ENCODE assay signal across 13 cellular contexts in genomic region chr4:148007789-148008188, GRCh38.
DNase-seq lines count a peak whose midpoint lies in the region; ATAC-seq lines count a peak whose summit lies in the region.
"Had no signal": no experiment of that assay in that cellular context is flagged by ENCODE, and none has a peak within 500 bp of the region (broad histone marks: within the 10 kb centered on the region; RNA-seq: fewer than 3 reads in every experiment).

No MANE protein-coding gene starts in this region.

- H3K27me3 ChIP-seq in muscle layer of colon (ENCODE audit: control insufficient read depth in 1 of 2, insufficient read depth in 2 of 2, low read length in 2 of 2): no peaks in the 10 kb centered on the region
- H3K27me3 ChIP-seq: BLaER1 treated with 17β-estradiol and CSF1 and Interleukin-3, amounts not matched to agents 10 nM and 100 nM; neutrophil had no signal

- DNase-seq in CD1c-positive myeloid dendritic cell (ENCODE audit: extremely low spot score) (peak; percentile 85), RPMI8226 (no peak), activated T-cell treated with anti-CD3 and anti-CD28 coated beads for 4 hours (no peak)
- DNase-seq in stimulated activated CD4-positive, alpha-beta T cell treated with anti-CD3 and anti-CD28 coated beads, Interleukin-2, amount 100 ng/mL, for 48 hours: no peak
- no peak for DNase-seq in stimulated activated CD4-positive, alpha-beta T cell treated with anti-CD3 and anti-CD28 coated beads, Interleukin-2, amount 100 ng/mL, for 24 hours
- DNase-seq: activated T-cell treated with anti-CD3 and anti-CD28 coated beads, Interleukin-2, amount 50 U/mL, for 48 hours; KG1; NCI-H2227 treated with DMSO at 0.1 percent for 48 hours had no signal

- no peaks in the 10 kb centered on the region for H3K9me3 Mint-ChIP-seq in dendritic cell treated with granulocyte-macrophage colony-stimulating factor and Interleukin-4, amounts not matched to agents 40 ng/mL and 50 ng/mL, for 4 days

- H3K4me1 ChIP-seq in muscle layer of colon (ENCODE audit: insufficient read depth, low read length): peaks cover 17% of the 10 kb centered on the region

- intact Hi-C loops in dendritic cell treated with granulocyte-macrophage colony-stimulating factor and Interleukin-4, amounts not matched to agents 40 ng/mL and 50 ng/mL, for 4 days (cut with micrococcal nuclease): no loop called here

- no peaks in the 10 kb centered on the region for H3K36me3 ChIP-seq in muscle layer of colon (ENCODE audit: insufficient read depth, low read length)
- H3K36me3 ChIP-seq: neutrophil had no signal

- H3K27ac Mint-ChIP-seq in dendritic cell treated with granulocyte-macrophage colony-stimulating factor and Interleukin-4, amounts not matched to agents 40 ng/mL and 50 ng/mL, for 4 days: peak overlapping the region; percentile 81

- peaks cover 47% of the 10 kb centered on the region for H3K36me3 Mint-ChIP-seq in dendritic cell treated with granulocyte-macrophage colony-stimulating factor and Interleukin-4, amounts not matched to agents 40 ng/mL and 50 ng/mL, for 4 days (ENCODE audit: low read depth)

- no peak overlapping the region for H3K4me3 Mint-ChIP-seq in dendritic cell treated with granulocyte-macrophage colony-stimulating factor and Interleukin-4, amounts not matched to agents 40 ng/mL and 50 ng/mL, for 4 days

- H3K27me3 Mint-ChIP-seq in dendritic cell treated with granulocyte-macrophage colony-stimulating factor and Interleukin-4, amounts not matched to agents 40 ng/mL and 50 ng/mL, for 4 days: no peaks in the 10 kb centered on the region

- no peak overlapping the region for H3K4me3 ChIP-seq in muscle layer of colon (ENCODE audit: low read depth in 1 of 2, low read length in 2 of 2)
- H3K4me3 ChIP-seq: BLaER1 treated with 17β-estradiol and CSF1 and Interleukin-3, amounts not matched to agents 10 nM and 100 nM had no signal

- peaks cover 64% of the 10 kb centered on the region for H3K4me1 Mint-ChIP-seq in dendritic cell treated with granulocyte-macrophage colony-stimulating factor and Interleukin-4, amounts not matched to agents 40 ng/mL and 50 ng/mL, for 4 days (ENCODE audit: low read depth)

- no peaks in the 10 kb centered on the region for H3K9me3 ChIP-seq in muscle layer of colon (ENCODE audit: low read length)
- H3K9me3 ChIP-seq: neutrophil had no signal

- H3K27ac ChIP-seq in muscle layer of colon (ENCODE audit: low read depth, low read length): peak overlapping the region; percentile 8
- H3K27ac ChIP-seq: BLaER1 treated with 17β-estradiol and CSF1 and Interleukin-3, amounts not matched to agents 10 nM and 100 nM; neutrophil had no signal

- no peak overlapping the region for H3K9ac ChIP-seq in muscle layer of colon (ENCODE audit: low read length)
- H3K9ac ChIP-seq: BLaER1 treated with 17β-estradiol and CSF1 and Interleukin-3, amounts not matched to agents 10 nM and 100 nM had no signal

- peak; percentile 41 for ATAC-seq in HG03442 (IDR thresholded peaks at IDR 0.05; ENCODE audit: unreplicated experiment)
